In genomic region chr17:61260061-61260797, GRCh38 we compare ENCODE assay signal across 14 cellular contexts.
DNase-seq lines count a peak whose midpoint lies in the region; ATAC-seq and TF ChIP-seq lines count a peak whose summit lies in the region.
"Had no signal": no experiment of that assay in that cellular context is flagged by ENCODE, and none has a peak within 500 bp of the region (broad histone marks: within the 10 kb centered on the region; RNA-seq: fewer than 3 reads in every experiment).

No MANE protein-coding gene starts in this region.

- no peaks in the 10 kb centered on the region for H3K9me3 Mint-ChIP-seq in natural killer cell
- H3K9me3 Mint-ChIP-seq: activated CD4-positive, alpha-beta memory T cell treated with anti-CD3 and anti-CD28 coated beads for 36 hours; activated naive CD4-positive, alpha-beta T cell treated with anti-CD3 and anti-CD28 coated beads, Interleukin-2, amount 10 ng/mL, durations not matched to agents 7 days and 5 days had no signal

- DNase-seq in EL (peak; percentile 13), cardiac fibroblast (ENCODE audit: low read depth in 2 of 2) (peak; percentile 57 to 71), hepatic stellate cell (ENCODE audit: low spot score) (peak; percentile 40), SW480 (ENCODE audit: low spot score) (no peak), cerebellar nuclear complex (lab: John Stamatoyannopoulos, UW) (no peak), natural killer cell (no peak)
- DNase-seq: activated CD4-positive, alpha-beta memory T cell treated with anti-CD3 and anti-CD28 coated beads for 36 hours; activated naive CD4-positive, alpha-beta T cell treated with anti-CD3 and anti-CD28 coated beads, Interleukin-2, amount 10 ng/mL, durations not matched to agents 7 days and 5 days; mucosa of descending colon; Peyer's patch; sigmoid colon had no signal

- ATAC-seq in GM21447 (IDR thresholded peaks at IDR 0.05; ENCODE audit: unreplicated experiment) (no peak), natural killer cell (no peak)
- ATAC-seq: mucosa of descending colon had no signal

- H3K27me3 Mint-ChIP-seq in natural killer cell (ENCODE audit: low read depth in 2 of 2), result peaks cover 0 to 4% of the 10 kb centered on the region in 2 donors
- H3K27me3 Mint-ChIP-seq: activated CD4-positive, alpha-beta memory T cell treated with anti-CD3 and anti-CD28 coated beads for 36 hours had no signal

- H3K36me3 Mint-ChIP-seq in natural killer cell, result no peaks in the 10 kb centered on the region
- H3K36me3 Mint-ChIP-seq: activated CD4-positive, alpha-beta memory T cell treated with anti-CD3 and anti-CD28 coated beads for 36 hours; activated naive CD4-positive, alpha-beta T cell treated with anti-CD3 and anti-CD28 coated beads, Interleukin-2, amount 10 ng/mL, durations not matched to agents 7 days and 5 days had no signal

- H3K4me3 Mint-ChIP-seq in natural killer cell, result no peak overlapping the region
- H3K4me3 Mint-ChIP-seq: activated CD4-positive, alpha-beta memory T cell treated with anti-CD3 and anti-CD28 coated beads for 36 hours; activated naive CD4-positive, alpha-beta T cell treated with anti-CD3 and anti-CD28 coated beads, Interleukin-2, amount 10 ng/mL, durations not matched to agents 7 days and 5 days had no signal

- H3K4me3 ChIP-seq in cardiac fibroblast (replicated peaks in 1 of 2; ENCODE audit: low read depth in 2 of 2, low read length in 2 of 2) (no peak overlapping the region), skeletal muscle satellite cell (ENCODE audit: low read length) (no peak overlapping the region)
- H3K4me3 ChIP-seq: mucosa of descending colon, Peyer's patch, sigmoid colon had no signal

- H3K9ac ChIP-seq in skeletal muscle satellite cell (ENCODE audit: low read depth, low read length), result peak overlapping the region; percentile 47
- H3K9ac ChIP-seq: KMS-11 had no signal

- H3K4me1 Mint-ChIP-seq in natural killer cell, result peaks cover 0 to 3% of the 10 kb centered on the region in 2 donors

- H3K27ac Mint-ChIP-seq in natural killer cell, result no peak overlapping the region
- H3K27ac Mint-ChIP-seq: activated CD4-positive, alpha-beta memory T cell treated with anti-CD3 and anti-CD28 coated beads for 36 hours; activated naive CD4-positive, alpha-beta T cell treated with anti-CD3 and anti-CD28 coated beads, Interleukin-2, amount 10 ng/mL, durations not matched to agents 7 days and 5 days had no signal

- no peak for TF ChIP-seq CTCF in cardiac fibroblast (IDR thresholded peaks at IDR 0.05; ENCODE audit: low read depth, low read length)
- no peak for TF ChIP-seq CTCF in natural killer cell (IDR thresholded peaks at IDR 0.05)

- H3K36me3 ChIP-seq in skeletal muscle satellite cell (ENCODE audit: insufficient read depth, low read length), result no peaks in the 10 kb centered on the region
- H3K36me3 ChIP-seq: Peyer's patch, sigmoid colon had no signal

- H3K27me3 ChIP-seq in skeletal muscle satellite cell (ENCODE audit: control insufficient read depth, insufficient read depth, low read length), result no peaks in the 10 kb centered on the region
- H3K27me3 ChIP-seq: Peyer's patch had no signal

- no peaks in the 10 kb centered on the region for H3K9me3 ChIP-seq in skeletal muscle satellite cell (replicated peaks; ENCODE audit: low read length)
- H3K9me3 ChIP-seq: mucosa of descending colon, Peyer's patch, sigmoid colon had no signal

- H3K4me2 ChIP-seq in skeletal muscle satellite cell (ENCODE audit: low read length), result peak overlapping the region; percentile 31
- H3K4me2 ChIP-seq: KMS-11 had no signal

- intact Hi-C loops in natural killer cell (cut with micrococcal nuclease), result no loop called here

- peaks cover 24% of the 10 kb centered on the region for H3K4me1 ChIP-seq in skeletal muscle satellite cell (ENCODE audit: control insufficient read depth, insufficient read depth, low read length)
- H3K4me1 ChIP-seq: Peyer's patch, sigmoid colon had no signal

Comparison
In these comparisons a context has a peak if more than half of its experiments do, and no peak if none do; other contexts are left out.
1. DNase-seq: peak in EL (single experiment), cardiac fibroblast (2 of 2) and hepatic stellate cell (single experiment); none in SW480 (single experiment), cerebellar nuclear complex (0 of 2) and natural killer cell (single experiment).